22 cellular contexts compared by ENCODE assay signal in genomic region chr5:122333564-122333963, GRCh38. TPM values are rescaled to one million over a fixed set of nuclear protein-coding genes. Genes with fewer than 3 reads are reported as not detected.
"Had no signal": no experiment of that assay in that cellular context is flagged by ENCODE, and none has a peak within 500 bp of the region (broad histone marks: within the 10 kb centered on the region; RNA-seq: fewer than 3 reads in every experiment).

No MANE protein-coding gene starts in this region.

- H3K27me3 ChIP-seq: adrenal gland, ascending aorta, body of pancreas, SJSA1 had no signal

- H3K9me3 ChIP-seq: adrenal gland, ascending aorta, body of pancreas, SJSA1 had no signal

- H3K4me1 ChIP-seq: ascending aorta, SJSA1 had no signal

- H3K27ac ChIP-seq: adrenal gland, ascending aorta, SJSA1 had no signal

- H3K4me3 ChIP-seq: adrenal gland, ascending aorta, body of pancreas, SJSA1 had no signal

- H3K36me3 ChIP-seq: adrenal gland, ascending aorta, SJSA1 had no signal

- DNase-seq: activated CD4-positive, alpha-beta T cell treated with anti-CD3 and anti-CD28 coated beads for 4 hours; activated CD8-positive, alpha-beta memory T cell treated with anti-CD3 and anti-CD28 coated beads, Interleukin-2, amount 50 U/mL, for 4 hours; activated CD8-positive, alpha-beta T cell treated with anti-CD3 and anti-CD28 coated beads for 36 hours; activated naive CD4-positive, alpha-beta T cell treated with anti-CD3 and anti-CD28 coated beads, Interleukin-2, amount 50 U/mL, for 16 hours; activated naive CD8-positive, alpha-beta T cell treated with anti-CD3 and anti-CD28 coated beads, Interleukin-2, amount 10 ng/mL, durations not matched to agents 7 days and 5 days; activated T-cell treated with anti-CD3 and anti-CD28 coated beads, Interleukin-2, amount 50 U/mL, for 72 hours; body of pancreas; Karpas-422; NCI-H1092; NCI-H1694; NCI-H2029; NCI-H2107; NCI-H2171 treated with DMSO at 0.1 percent for 48 hours; NCI-H345; NCI-H510A; NCI-H526 treated with DMSO at 0.1 percent for 48 hours; NK-92 treated with Interleukin-12 subunit alpha and Interleukin-12 subunit beta, amount 100 ng/mL, for 24 hours; PC-3; SHP77 had no signal

RNA-seq across cellular contexts. Expression of gene SNCAIP, which starts 21.5 kb away (rescaled TPM):
- total RNA-seq: activated CD8-positive, alpha-beta T cell treated with anti-CD3 and anti-CD28 coated beads for 36 hours; activated naive CD8-positive, alpha-beta T cell treated with anti-CD3 and anti-CD28 coated beads, Interleukin-2, amount 10 ng/mL, durations not matched to agents 7 days and 5 days; activated T-cell treated with anti-CD3 and anti-CD28 coated beads, Interleukin-2, amount 50 U/mL, for 72 hours; PC-3 had no signal
